Comparison of ENCODE assay signal across 14 cellular contexts in genomic region chr2:134217316-134217715, GRCh38. TPM values are rescaled to one million over a fixed set of nuclear protein-coding genes. Genes with fewer than 3 reads are reported as not detected.
A peak's percentile ranks its signal among the peaks of the same experiment; 100 is the strongest.
DNase-seq lines count a peak whose midpoint lies in the region; ATAC-seq lines count a peak whose summit lies in the region.
"Had no signal": no experiment of that assay in that cellular context is flagged by ENCODE, and none has a peak within 500 bp of the region (broad histone marks: within the 10 kb centered on the region; RNA-seq: fewer than 3 reads in every experiment).

No MANE protein-coding gene starts in this region.

- peaks cover 6% of the 10 kb centered on the region for H3K36me3 Mint-ChIP-seq in activated naive CD4-positive, alpha-beta T cell treated with anti-CD3 and anti-CD28 coated beads, Interleukin-2, amount 50 U/mL, for 24 hours
- peaks cover 18% of the 10 kb centered on the region for H3K36me3 Mint-ChIP-seq in activated CD8-positive, alpha-beta T cell treated with anti-CD3 and anti-CD28 coated beads, Interleukin-2, amount 10 ng/mL, durations not matched to agents 7 days and 5 days (ENCODE audit: low read depth)
- H3K36me3 Mint-ChIP-seq in stimulated activated naive B cell treated with anti-CD40 and anti-IgM and Interleukin-4, amounts not matched to agents 10 μg/mL and 1 μg/mL and 100 μg/mL, for 72 hours, result peaks cover 7 to 14% of the 10 kb centered on the region in 2 donors

- DNase-seq in activated naive CD4-positive, alpha-beta T cell treated with anti-CD3 and anti-CD28 coated beads, Interleukin-2, amount 50 U/mL, for 16 hours, result no peak
- DNase-seq in activated CD8-positive, alpha-beta T cell treated with anti-CD3 and anti-CD28 coated beads, Interleukin-2, amount 10 ng/mL, durations not matched to agents 7 days and 5 days, result peak; percentile 25
- no peak for DNase-seq in stimulated activated naive B cell treated with anti-CD40 and anti-IgM and Interleukin-4, amounts not matched to agents 10 μg/mL and 1 μg/mL and 100 μg/mL, for 72 hours
- DNase-seq in cortex of kidney (lab: John Stamatoyannopoulos, UW) (no peak), NCI-H2171 treated with DMSO at 0.1 percent for 48 hours (lab: John Stamatoyannopoulos, UW) (no peak)
- DNase-seq: activated CD8-positive, alpha-beta memory T cell treated with anti-CD3 and anti-CD28 coated beads for 24 hours; endodermal cell; NCI-H446; substantia nigra had no signal

- H3K9me3 Mint-ChIP-seq in activated naive CD4-positive, alpha-beta T cell treated with anti-CD3 and anti-CD28 coated beads, Interleukin-2, amount 50 U/mL, for 24 hours, result peaks cover 6% of the 10 kb centered on the region
- H3K9me3 Mint-ChIP-seq in activated CD8-positive, alpha-beta T cell treated with anti-CD3 and anti-CD28 coated beads, Interleukin-2, amount 10 ng/mL, durations not matched to agents 7 days and 5 days (ENCODE audit: insufficient read depth), result no peaks in the 10 kb centered on the region
- peaks cover 6 to 7% of the 10 kb centered on the region in 2 donors for H3K9me3 Mint-ChIP-seq in stimulated activated naive B cell treated with anti-CD40 and anti-IgM and Interleukin-4, amounts not matched to agents 10 μg/mL and 1 μg/mL and 100 μg/mL, for 72 hours
- H3K9me3 Mint-ChIP-seq: T-helper 1 cell treated with Interleukin-12 subunit alpha and Interleukin-12 subunit beta and Interleukin-4 antibody, amounts not matched to agents 30 μg/mL and 1 μg/mL, for 36 hours had no signal

- CTCF ChIA-PET in activated CD8-positive, alpha-beta T cell treated with anti-CD3 and anti-CD28 coated beads, Interleukin-2, amount 10 ng/mL, durations not matched to agents 7 days and 5 days (lab: Charles Lee), result interaction anchor here (0.7 to 6.5 kb wide), 12 partner anchors 11 to 234 kb away, joined by 3 to 64 read pairs (median 6); no protein-coding TSS in a partner anchor

- peak overlapping the region; percentile 83 for H3K4me3 Mint-ChIP-seq in activated naive CD4-positive, alpha-beta T cell treated with anti-CD3 and anti-CD28 coated beads, Interleukin-2, amount 50 U/mL, for 24 hours
- no peak overlapping the region for H3K4me3 Mint-ChIP-seq in activated CD8-positive, alpha-beta T cell treated with anti-CD3 and anti-CD28 coated beads, Interleukin-2, amount 10 ng/mL, durations not matched to agents 7 days and 5 days
- H3K4me3 Mint-ChIP-seq in stimulated activated naive B cell treated with anti-CD40 and anti-IgM and Interleukin-4, amounts not matched to agents 10 μg/mL and 1 μg/mL and 100 μg/mL, for 72 hours, result no peak overlapping the region
- H3K4me3 Mint-ChIP-seq: endodermal cell had no signal

- POLR2A ChIA-PET in activated CD8-positive, alpha-beta T cell treated with anti-CD3 and anti-CD28 coated beads, Interleukin-2, amount 10 ng/mL, durations not matched to agents 7 days and 5 days (lab: Charles Lee), result interaction anchor here (1.0 to 1.2 kb wide), 3 partner anchors 17 to 97 kb away, joined by 3 read pairs; no protein-coding TSS in a partner anchor

- H3K4me1 Mint-ChIP-seq in activated naive CD4-positive, alpha-beta T cell treated with anti-CD3 and anti-CD28 coated beads, Interleukin-2, amount 50 U/mL, for 24 hours, result peaks cover 68% of the 10 kb centered on the region
- peaks cover 49% of the 10 kb centered on the region for H3K4me1 Mint-ChIP-seq in activated CD8-positive, alpha-beta T cell treated with anti-CD3 and anti-CD28 coated beads, Interleukin-2, amount 10 ng/mL, durations not matched to agents 7 days and 5 days (ENCODE audit: low read depth)
- H3K4me1 Mint-ChIP-seq in stimulated activated naive B cell treated with anti-CD40 and anti-IgM and Interleukin-4, amounts not matched to agents 10 μg/mL and 1 μg/mL and 100 μg/mL, for 72 hours, result peaks cover 64 to 71% of the 10 kb centered on the region in 2 donors

- H3K27me3 Mint-ChIP-seq in activated naive CD4-positive, alpha-beta T cell treated with anti-CD3 and anti-CD28 coated beads, Interleukin-2, amount 50 U/mL, for 24 hours, result no peaks in the 10 kb centered on the region
- no peaks in the 10 kb centered on the region for H3K27me3 Mint-ChIP-seq in activated CD8-positive, alpha-beta T cell treated with anti-CD3 and anti-CD28 coated beads, Interleukin-2, amount 10 ng/mL, durations not matched to agents 7 days and 5 days (ENCODE audit: low read depth)
- no peaks in the 10 kb centered on the region for H3K27me3 Mint-ChIP-seq in stimulated activated naive B cell treated with anti-CD40 and anti-IgM and Interleukin-4, amounts not matched to agents 10 μg/mL and 1 μg/mL and 100 μg/mL, for 72 hours

- H3K27ac Mint-ChIP-seq in activated naive CD4-positive, alpha-beta T cell treated with anti-CD3 and anti-CD28 coated beads, Interleukin-2, amount 50 U/mL, for 24 hours, result peak overlapping the region; percentile 100
- peak overlapping the region; percentile 85 for H3K27ac Mint-ChIP-seq in activated CD8-positive, alpha-beta T cell treated with anti-CD3 and anti-CD28 coated beads, Interleukin-2, amount 10 ng/mL, durations not matched to agents 7 days and 5 days
- H3K27ac Mint-ChIP-seq in stimulated activated naive B cell treated with anti-CD40 and anti-IgM and Interleukin-4, amounts not matched to agents 10 μg/mL and 1 μg/mL and 100 μg/mL, for 72 hours, result peak overlapping the region; percentile 78
- H3K27ac Mint-ChIP-seq: endodermal cell had no signal

- ATAC-seq in GM21825 (IDR thresholded peaks at IDR 0.05; ENCODE audit: unreplicated experiment) (peak; percentile 16), GM18519 (IDR thresholded peaks at IDR 0.05; ENCODE audit: low FRiP score, unreplicated experiment) (no peak)
- ATAC-seq in activated CD8-positive, alpha-beta T cell treated with anti-CD3 and anti-CD28 coated beads, Interleukin-2, amount 10 ng/mL, durations not matched to agents 7 days and 5 days, result peak; percentile 7
- ATAC-seq in stimulated activated naive B cell treated with anti-CD40 and anti-IgM and Interleukin-4, amounts not matched to agents 10 μg/mL and 1 μg/mL and 100 μg/mL, for 72 hours (replicated peaks), result peak; percentile 44 to 45
- ATAC-seq: Panc1 had no signal

RNA-seq across cellular contexts. Expression of gene MGAT5, which starts 36.6 kb away (rescaled TPM):
- 10 to 100 TPM; 48.5 to 54.3 TPM for total RNA-seq in activated CD8-positive, alpha-beta T cell treated with anti-CD3 and anti-CD28 coated beads, Interleukin-2, amount 10 ng/mL, durations not matched to agents 7 days and 5 days
